In the genomic region with DNA sequence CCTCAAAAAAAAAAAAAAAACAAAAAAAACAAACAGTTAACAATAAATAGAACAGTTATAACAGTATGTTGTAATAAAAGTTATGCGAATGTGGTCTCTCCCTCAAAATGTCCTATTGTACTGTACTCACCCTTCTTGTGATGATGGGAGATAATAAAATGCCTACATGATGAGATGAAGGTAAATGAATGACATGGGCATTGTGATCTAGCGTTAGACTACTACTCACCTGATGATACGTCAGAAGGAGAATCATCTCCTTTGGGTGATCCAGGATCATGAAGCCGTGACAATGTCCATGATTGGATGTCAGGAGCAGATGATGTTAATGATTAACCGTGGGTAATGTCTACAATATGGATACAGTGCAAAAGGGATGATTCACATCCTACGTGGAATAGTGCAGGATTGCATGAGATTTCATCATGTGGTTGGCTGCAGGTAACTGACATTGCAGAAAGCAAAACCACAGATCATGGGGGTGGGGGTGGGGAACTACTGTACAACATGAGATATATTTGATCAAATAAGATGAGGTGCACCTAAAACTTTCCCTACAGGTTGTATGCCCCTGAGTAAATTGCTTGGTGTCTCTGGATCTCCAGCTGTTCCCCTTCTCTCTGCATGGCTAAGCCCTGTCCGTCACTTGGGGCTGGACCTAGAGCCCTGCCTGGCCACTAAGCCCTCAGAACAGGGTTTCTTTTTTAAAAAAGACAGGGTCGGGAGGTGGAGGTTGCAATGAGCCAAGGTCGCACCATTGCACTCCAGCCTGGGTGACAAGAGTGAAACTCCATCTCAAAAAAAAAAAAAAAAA, we compare ENCODE assay signal across 12 cellular contexts. TPM values are rescaled to one million over a fixed set of nuclear protein-coding genes. Genes with fewer than 3 reads are reported as not detected.
A peak's percentile ranks its signal among the peaks of the same experiment; 100 is the strongest.
DNase-seq lines count a peak whose midpoint lies in the region; ATAC-seq and TF ChIP-seq lines count a peak whose summit lies in the region.
"Had no signal": no experiment of that assay in that cellular context is flagged by ENCODE, and none has a peak within 500 bp of the region (broad histone marks: within the 10 kb centered on the region; RNA-seq: fewer than 3 reads in every experiment).

No MANE protein-coding gene starts in this region.

- H3F3A ChIP-seq in SU-DHL-6 (ENCODE audit: insufficient read depth), result no peaks in the 10 kb centered on the region

- no peaks in the 10 kb centered on the region for H3K27me3 ChIP-seq in SU-DHL-6 (ENCODE audit: low read length)
- no peaks in the 10 kb centered on the region for H3K27me3 ChIP-seq in foreskin keratinocyte
- no peaks in the 10 kb centered on the region for H3K27me3 ChIP-seq in BE2C
- no peaks in the 10 kb centered on the region for H3K27me3 ChIP-seq in aorta (ENCODE audit: control insufficient read depth in 1 of 2, insufficient read depth in 2 of 2, low read length in 1 of 2)
- H3K27me3 ChIP-seq: tibial artery had no signal

- peak; percentile 71 for DNase-seq in COLO668 (lab: John Stamatoyannopoulos, UW; ENCODE audit: unreplicated experiment)
- peak; percentile 82 for DNase-seq in HT-29 (ENCODE audit: low spot score)
- peak; percentile 99 to 100 for DNase-seq in foreskin keratinocyte
- DNase-seq in BE2C, result no peak
- no peak for DNase-seq in aorta
- no peak for DNase-seq in HUDEP-2 (lab: John Stamatoyannopoulos, UW; ENCODE audit: unreplicated experiment in 76 of 76)
- DNase-seq: activated CD4-positive, alpha-beta T cell treated with anti-CD3 and anti-CD28 coated beads, Interleukin-2, amount 50 U/mL, for 1 hour; effector CD8-positive, alpha-beta T cell; NCI-H510A had no signal

- no peaks in the 10 kb centered on the region for H4K20me1 ChIP-seq in SU-DHL-6 (ENCODE audit: low read depth, low read length)

- ATAC-seq in foreskin keratinocyte (peak; percentile 93), aorta (ENCODE audit: low FRiP score) (no peak), HG02678 (IDR thresholded peaks at IDR 0.05; ENCODE audit: unreplicated experiment) (no peak)

- no peak overlapping the region for H3K4me3 ChIP-seq in SU-DHL-6 (ENCODE audit: insufficient read depth, low read length, poor library complexity, severe bottlenecking)
- H3K4me3 ChIP-seq in BE2C (ENCODE audit: low read depth, low read length), result no peak overlapping the region
- no peak overlapping the region for H3K4me3 ChIP-seq in aorta (ENCODE audit: low read length in 2 of 2)
- H3K4me3 ChIP-seq: tibial artery had no signal

- peak overlapping the region; percentile 19 for H3K4me2 ChIP-seq in SU-DHL-6 (ENCODE audit: low read depth, low read length, poor library complexity, severe bottlenecking)

- 86 to 87% methylated on average over 9 of the region's 9 CpGs for WGBS in aorta, 2 donors

- TF ChIP-seq CTCF in SU-DHL-6 (IDR thresholded peaks at IDR 0.05; ENCODE audit: insufficient read depth, low read length, poor library complexity, severe bottlenecking) (no peak), foreskin keratinocyte (conservative IDR thresholded peaks at IDR 0.05) (no peak), BE2C (IDR thresholded peaks at IDR 0.05; ENCODE audit: low read depth, low read length) (no peak)

- intact Hi-C loops in aorta (cut with DNase I), result loop anchor here in 1 of 2 donors (10.0 kb wide), 1 partner anchor 73 kb away; no protein-coding TSS in a partner anchor

- H3K9me2 ChIP-seq in SU-DHL-6 (replicated peaks; ENCODE audit: insufficient read depth, low read length), result no peaks in the 10 kb centered on the region

- H2AFZ ChIP-seq in SU-DHL-6 (ENCODE audit: low read depth, low read length, severe bottlenecking), result no peak overlapping the region

- no peaks in the 10 kb centered on the region for H3K36me3 ChIP-seq in SU-DHL-6 (ENCODE audit: low read length)
- no peaks in the 10 kb centered on the region; the same call in 1 of the 2 replicates for H3K36me3 ChIP-seq in BE2C
- no peaks in the 10 kb centered on the region for H3K36me3 ChIP-seq in aorta (ENCODE audit: control insufficient read depth in 1 of 2, insufficient read depth in 2 of 2, low read length in 1 of 2)

- H3K9me3 ChIP-seq in SU-DHL-6 (ENCODE audit: insufficient read depth, low read length) (no peaks in the 10 kb centered on the region), BE2C (no peaks in the 10 kb centered on the region), aorta (ENCODE audit: control insufficient read depth, low read length) (no peaks in the 10 kb centered on the region)
- H3K9me3 ChIP-seq: tibial artery had no signal

- no peak overlapping the region for H3K9ac ChIP-seq in SU-DHL-6 (ENCODE audit: low read length)

- no peaks in the 10 kb centered on the region for H3K79me2 ChIP-seq in SU-DHL-6 (ENCODE audit: insufficient read depth, low read length)

- H3K4me1 ChIP-seq in foreskin keratinocyte (peaks cover 15% of the 10 kb centered on the region), BE2C (no peaks in the 10 kb centered on the region; the same call in 1 of the 2 replicates), aorta (ENCODE audit: control insufficient read depth in 1 of 2, insufficient read depth in 2 of 2, low read length in 2 of 2) (no peaks in the 10 kb centered on the region)

- H3K27ac ChIP-seq in SU-DHL-6 (ENCODE audit: low read depth, low read length) (no peak overlapping the region), foreskin keratinocyte (peak overlapping the region; percentile 94), aorta (ENCODE audit: low read depth in 1 of 2, low read length in 2 of 2) (no peak overlapping the region)
- H3K27ac ChIP-seq: tibial artery had no signal

RNA-seq across cellular contexts. Expression of a gene that starts 6.2 kb away (rescaled TPM):
- total RNA-seq in HT-29 (2014; rRNA removed; shearing (Covaris generic)), result 208 and 221 TPM in 2 replicates
- total RNA-seq in foreskin keratinocyte, result 81.2 and 198 TPM in 2 replicates
- 115 and 292 TPM in 2 replicates for polyA plus RNA-seq in foreskin keratinocyte
- 91.3 TPM for polyA plus RNA-seq in BE2C (2012; ENCODE audit: insufficient read depth, insufficient read length, low read depth)
- total RNA-seq in aorta, result 10 to 100 TPM; 52.8 to 70.0 TPM
- 100 to 1,000 TPM in 1 of 2 donors, 10 to 100 TPM in 1; 64.1 to 118 TPM for polyA plus RNA-seq in aorta

RNA-seq across cellular contexts. Expression of a gene that starts 21.3 kb away (rescaled TPM):
- 137 TPM in 2 replicates for total RNA-seq in HT-29 (2014; rRNA removed; shearing (Covaris generic))
- total RNA-seq in foreskin keratinocyte, result 72.4 and 207 TPM in 2 replicates
- 74.9 and 203 TPM in 2 replicates for polyA plus RNA-seq in foreskin keratinocyte
- polyA plus RNA-seq in BE2C (2012; ENCODE audit: insufficient read depth, insufficient read length, low read depth), result 157 TPM
- 1 to 10 TPM; 2.9 to 3.7 TPM for total RNA-seq in aorta
- polyA plus RNA-seq in aorta, result 1 to 10 TPM; 2.0 to 3.1 TPM

RNA-seq across cellular contexts. Expression of a gene that starts 55.0 kb away (rescaled TPM):
- 12.0 and 15.5 TPM in 2 replicates for total RNA-seq in HT-29 (2014; rRNA removed; shearing (Covaris generic))
- total RNA-seq in foreskin keratinocyte (26.7 and 35.6 TPM in 2 replicates), aorta (10 to 100 TPM; 31.0 to 38.0 TPM)
- polyA plus RNA-seq in foreskin keratinocyte (39.3 and 53.5 TPM in 2 replicates), aorta (10 to 100 TPM; 12.0 to 40.6 TPM)
- 55.0 TPM for polyA plus RNA-seq in BE2C (2012; ENCODE audit: insufficient read depth, insufficient read length, low read depth)

Comparison
In these comparisons a context has a peak if more than half of its experiments do, and no peak if none do; other contexts are left out.
1. DNase-seq: peak in COLO668 (single experiment), HT-29 (single experiment) and foreskin keratinocyte (2 of 2); none in BE2C (single experiment), aorta (0 of 2) and HUDEP-2 (0 of 76).
2. RNA of a gene that starts 21.3 kb away (total RNA-seq): 137 TPM in HT-29 and 72.4 to 207 TPM in foreskin keratinocyte; 2.9 to 3.7 TPM in aorta; every median in the first group is over 10 times any median in the second.